Comparison of ENCODE assay signal across 8 cellular contexts in genomic region chr2:207311316-207312005, GRCh38.
A peak's percentile ranks its signal among the peaks of the same experiment; 100 is the strongest.
DNase-seq lines count a peak whose midpoint lies in the region; ATAC-seq and TF ChIP-seq lines count a peak whose summit lies in the region.

No MANE protein-coding gene starts in this region.

- H3K27me3 ChIP-seq in upper lobe of left lung: no peaks in the 10 kb centered on the region
- no peaks in the 10 kb centered on the region for H3K27me3 ChIP-seq in CD4-positive, alpha-beta T cell (ENCODE audit: control insufficient read depth, insufficient read depth, low read length)

- no peak overlapping the region for H3K27ac Mint-ChIP-seq in CD4-positive, alpha-beta T cell

- peak; percentile 97 for ATAC-seq in HG02759 (IDR thresholded peaks at IDR 0.05; ENCODE audit: unreplicated experiment)
- ATAC-seq in upper lobe of left lung (ENCODE audit: low FRiP score in 2 of 2): peak; percentile 78 to 90
- no peak for ATAC-seq in CD4-positive, alpha-beta T cell (ENCODE audit: poor library complexity)

- H3K4me1 Mint-ChIP-seq in CD4-positive, alpha-beta T cell (ENCODE audit: low read depth): peaks cover 10% of the 10 kb centered on the region

- 49 to 65% methylated on average over 4 of the region's 4 CpGs for WGBS in upper lobe of left lung, 2 donors

- no peaks in the 10 kb centered on the region for H3K9me3 Mint-ChIP-seq in CD4-positive, alpha-beta T cell

- POLR2A ChIA-PET in CD4-positive, alpha-beta T cell (lab: Charles Lee): interaction anchor here (1.0 kb wide), 1 partner anchor 145 kb away, joined by 4 read pairs; the partner anchor contains the start of gene KLF7

- intact Hi-C loops in CD4-positive, alpha-beta T cell (cut with DNase I, micrococcal nuclease): no loop called here

- TF ChIP-seq CTCF in upper lobe of left lung (IDR thresholded peaks at IDR 0.05): peak in 5 of 6 experiments; percentile 18 to 58 (median 25)
- no peak for TF ChIP-seq CTCF in CD4-positive, alpha-beta T cell (IDR thresholded peaks at IDR 0.05)

- peak; percentile 85 to 97 (median 88) for TF ChIP-seq EP300 in upper lobe of left lung (IDR thresholded peaks at IDR 0.05)

- H3K4me3 Mint-ChIP-seq in CD4-positive, alpha-beta T cell: no peak overlapping the region

- no peaks in the 10 kb centered on the region for H3K27me3 Mint-ChIP-seq in CD4-positive, alpha-beta T cell

- H3K36me3 Mint-ChIP-seq in CD4-positive, alpha-beta T cell (ENCODE audit: low read depth): no peaks in the 10 kb centered on the region

- H3K4me1 ChIP-seq in upper lobe of left lung: peaks cover 0 to 9% (median 2%) of the 10 kb centered on the region in 4 donors

- CTCF ChIA-PET in CD4-positive, alpha-beta T cell (lab: Charles Lee): no interaction called here

- H3K36me3 ChIP-seq in upper lobe of left lung: no peaks in the 10 kb centered on the region

- TF ChIP-seq POLR2A in upper lobe of left lung (IDR thresholded peaks at IDR 0.05): peak in 1 of 4 donors; percentile 64

- H3K9me3 ChIP-seq in upper lobe of left lung: no peaks in the 10 kb centered on the region
- H3K9me3 ChIP-seq in CD4-positive, alpha-beta T cell (ENCODE audit: control insufficient read depth, low read length): no peaks in the 10 kb centered on the region

- no peak overlapping the region for H3K4me3 ChIP-seq in upper lobe of left lung

- peak overlapping the region; percentile 41 to 70 (median 64) for H3K27ac ChIP-seq in upper lobe of left lung
- H3K27ac ChIP-seq in CD4-positive, alpha-beta T cell (ENCODE audit: low read depth, low read length): no peak overlapping the region

- peak; percentile 43 to 63 for DNase-seq in stimulated activated CD4-positive, alpha-beta T cell treated with anti-CD3 and anti-CD28 coated beads, Interleukin-15, amount 100 ng/mL, for 48 hours (ENCODE audit: low read depth in 2 of 2)
- DNase-seq in stimulated activated CD4-positive, alpha-beta T cell treated with anti-CD3 and anti-CD28 coated beads, Interleukin-2, amount 100 ng/mL, for 48 hours: no peak
- DNase-seq in NCI-H2196 treated with DMSO at 0.1 percent for 48 hours (lab: John Stamatoyannopoulos, UW; ENCODE audit: unreplicated experiment): peak; percentile 40
- peak; percentile 8 for DNase-seq in amniotic stem cell (lab: John Stamatoyannopoulos, UW)
- peak; percentile 10 for DNase-seq in kidney glomerular epithelial cell (lab: John Stamatoyannopoulos, UW)
- peak in 1 of 2 donors; percentile 76 for DNase-seq in upper lobe of left lung
- no peak for DNase-seq in CD4-positive, alpha-beta T cell

Comparison
In these comparisons a context has a peak if more than half of its experiments do, and no peak if none do; other contexts are left out.
1. DNase-seq: peak in stimulated activated CD4-positive, alpha-beta T cell treated with anti-CD3 and anti-CD28 coated beads, Interleukin-15, amount 100 ng/mL, for 48 hours (2 of 2), NCI-H2196 treated with DMSO at 0.1 percent for 48 hours (single experiment), amniotic stem cell (single experiment) and kidney glomerular epithelial cell (single experiment); none in stimulated activated CD4-positive, alpha-beta T cell treated with anti-CD3 and anti-CD28 coated beads, Interleukin-2, amount 100 ng/mL, for 48 hours (0 of 2) and CD4-positive, alpha-beta T cell (0 of 10).